ENCODE assay signal across 20 cellular contexts in the genomic region with DNA sequence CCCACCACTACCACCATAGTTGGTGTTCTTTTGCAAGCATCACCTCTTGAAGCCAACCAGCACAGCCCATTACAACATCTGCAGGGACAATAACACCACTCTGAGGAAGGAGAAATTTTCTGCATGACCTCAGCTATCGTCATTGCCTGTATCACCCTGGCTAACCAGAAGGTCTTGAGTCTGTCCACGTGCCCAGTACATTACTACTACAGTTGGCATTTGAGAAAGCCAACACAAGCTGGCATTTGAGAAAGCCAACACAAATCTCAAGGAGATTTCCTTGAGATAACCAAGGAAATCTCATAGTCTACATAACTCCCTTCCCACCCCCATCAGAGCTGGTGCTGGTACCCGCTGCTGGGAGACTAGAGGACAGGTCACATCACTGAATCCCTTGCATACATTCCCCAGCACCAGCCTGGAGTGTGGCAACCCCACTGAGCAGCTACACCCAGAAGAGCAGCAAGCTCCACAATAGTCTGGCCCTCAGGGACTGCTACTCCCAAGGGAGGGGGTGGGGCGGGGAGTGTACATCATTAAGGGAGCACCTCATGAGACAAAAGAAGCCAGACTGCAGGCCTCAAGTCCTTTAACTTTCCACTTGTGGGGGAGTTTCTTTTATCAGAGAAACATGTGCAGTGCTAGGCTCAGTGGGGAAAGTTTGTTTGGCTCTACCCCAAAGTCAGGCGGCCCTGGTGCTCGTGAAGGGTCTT. TPM values are rescaled to one million over a fixed set of nuclear protein-coding genes. Genes with fewer than 3 reads are reported as not detected.
DNase-seq lines count a peak whose midpoint lies in the region; FAIRE-seq and TF ChIP-seq lines count a peak whose summit lies in the region.
"Had no signal": no experiment of that assay in that cellular context is flagged by ENCODE, and none has a peak within 500 bp of the region (broad histone marks: within the 10 kb centered on the region; RNA-seq: fewer than 3 reads in every experiment).

No MANE protein-coding gene starts in this region.

- FAIRE-seq in bronchial epithelial cell (lab: Jason Lieb, UNC): peak; percentile 93
- FAIRE-seq: colon, HepG2 had no signal

- no peak overlapping the region for H3K27ac ChIP-seq in Karpas-422 (ENCODE audit: low read length)

- H3K27me3 ChIP-seq in Karpas-422 (ENCODE audit: low read length) (no peaks in the 10 kb centered on the region), bronchial epithelial cell (ENCODE audit: control insufficient read depth, insufficient read depth, low read length) (no peaks in the 10 kb centered on the region)

- no peak overlapping the region for H3K9ac ChIP-seq in Karpas-422 (ENCODE audit: low read length)

- no peaks in the 10 kb centered on the region for H3K9me2 ChIP-seq in Karpas-422 (replicated peaks; ENCODE audit: insufficient read depth, low read length)

- H3K9me3 ChIP-seq in Karpas-422 (ENCODE audit: low read length): peaks cover 23% of the 10 kb centered on the region

- peaks cover 98% of the 10 kb centered on the region for H3K79me2 ChIP-seq in Karpas-422 (ENCODE audit: low read length)

- H3K4me3 ChIP-seq in Karpas-422 (ENCODE audit: low read length) (0 out of 2 replicates have a peak overlapping the region, but pooled peaks have one; percentile 15), bronchial epithelial cell (ENCODE audit: low read depth, low read length) (no peak overlapping the region)

- no peak for TF ChIP-seq CTCF in bronchial epithelial cell (IDR thresholded peaks at IDR 0.05; ENCODE audit: insufficient read depth, low read length, severe bottlenecking)
- no peak for TF ChIP-seq CTCF in GM20000 (IDR thresholded peaks at IDR 0.05; ENCODE audit: extremely low read depth, missing control alignments)

- DNase-seq in Daoy (ENCODE audit: low read depth): peak; percentile 7
- peak; percentile 78 for DNase-seq in Karpas-422
- no peak for DNase-seq in bronchial epithelial cell (ENCODE audit: low read depth)
- peak; percentile 39 for DNase-seq in kidney tubule cell (ENCODE audit: low spot score)
- no peak for DNase-seq in T1000 (lab: John Stamatoyannopoulos, UW)
- no peak for DNase-seq in GM20000 (ENCODE audit: low spot score)
- DNase-seq in HuH-7.5 (ENCODE audit: low spot score): no peak
- no peak for DNase-seq in amygdala (lab: John Stamatoyannopoulos, UW)
- DNase-seq: activated CD4-positive, CD25-positive, alpha-beta regulatory T cell; activated effector memory CD4-positive, alpha-beta T cell treated with Interleukin-2 at 50 U/mL for 16 hours; anterior cingulate cortex; head of caudate nucleus; NCI-H1092; stimulated activated CD4-positive, alpha-beta T cell treated with anti-CD3 and anti-CD28 coated beads, Interleukin-15, amount 100 ng/mL, for 24 hours had no signal

- H4K20me1 ChIP-seq in Karpas-422 (ENCODE audit: insufficient read depth, low read depth, low read length): no peaks in the 10 kb centered on the region

- H2AFZ ChIP-seq in Karpas-422 (ENCODE audit: low read length): no peak overlapping the region

- H3K36me3 ChIP-seq in Karpas-422 (ENCODE audit: insufficient read depth, low read length) (peaks cover 51% of the 10 kb centered on the region), bronchial epithelial cell (ENCODE audit: control insufficient read depth, insufficient read depth, low read length) (no peaks in the 10 kb centered on the region)

- H3K4me1 ChIP-seq in Karpas-422 (ENCODE audit: low read length): peaks cover 13% of the 10 kb centered on the region

- no peak overlapping the region for H3K4me2 ChIP-seq in Karpas-422 (ENCODE audit: low read depth, low read length, poor library complexity, severe bottlenecking)

RNA-seq across cellular contexts. Expression of gene GUCA2A, which starts 46.0 kb away (rescaled TPM):
- total RNA-seq in Daoy (2014; rRNA removed; shearing (Covaris generic)): not detected in 2 replicates
- total RNA-seq in Karpas-422 (2014; rRNA removed; shearing (Covaris generic); ENCODE audit: low replicate concordance): not detected in 2 replicates
- total RNA-seq in bronchial epithelial cell: not detected in 2 replicates
- total RNA-seq: H4; HepG2; pulmonary artery endothelial cell; T-helper 1 cell treated with Interleukin-12 subunit alpha and Interleukin-12 subunit beta and Interleukin-4 antibody, amounts not matched to agents 30 ng/mL and 1 ng/mL, for 36 hours; urinary bladder had no signal

RNA-seq across cellular contexts. Expression of gene GUCA2B, which starts 57.4 kb away (rescaled TPM):
- not detected in 2 replicates for total RNA-seq in Daoy (2014; rRNA removed; shearing (Covaris generic))
- total RNA-seq in Karpas-422 (2014; rRNA removed; shearing (Covaris generic); ENCODE audit: low replicate concordance): not detected in 2 replicates
- total RNA-seq in bronchial epithelial cell: not detected in 2 replicates
- total RNA-seq: H4; HepG2; pulmonary artery endothelial cell; T-helper 1 cell treated with Interleukin-12 subunit alpha and Interleukin-12 subunit beta and Interleukin-4 antibody, amounts not matched to agents 30 ng/mL and 1 ng/mL, for 36 hours; urinary bladder had no signal

Comparison
In these comparisons a context has a peak if more than half of its experiments do, and no peak if none do; other contexts are left out.
1. DNase-seq: peak in Daoy (single experiment), Karpas-422 (single experiment) and kidney tubule cell (single experiment); none in bronchial epithelial cell (single experiment), T1000 (single experiment), GM20000 (single experiment), HuH-7.5 (single experiment) and amygdala (0 of 56).